21 cellular contexts compared by ENCODE assay signal in the genomic region with DNA sequence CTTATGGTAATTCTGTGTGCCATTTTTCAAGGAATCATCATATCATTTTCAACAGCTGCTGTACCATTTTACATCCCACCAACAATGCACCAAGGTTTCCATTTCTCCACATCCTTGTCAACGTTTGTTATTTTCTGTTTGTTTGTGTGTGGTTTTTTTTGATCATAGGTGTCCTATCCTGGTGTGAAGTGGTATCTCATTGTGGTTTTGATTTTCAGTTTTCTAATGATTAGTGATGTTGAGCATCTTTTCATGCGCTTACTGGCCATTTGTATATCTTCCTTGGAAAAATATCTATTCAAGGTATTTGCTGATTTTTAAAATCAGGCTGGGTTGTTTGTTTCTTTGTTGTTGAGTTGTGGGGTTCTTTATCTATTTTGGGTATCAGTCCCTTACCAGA. TPM values are rescaled to one million over a fixed set of nuclear protein-coding genes. Genes with fewer than 3 reads are reported as not detected.
DNase-seq lines count a peak whose midpoint lies in the region; ATAC-seq, FAIRE-seq and TF ChIP-seq lines count a peak whose summit lies in the region.
"Had no signal": no experiment of that assay in that cellular context is flagged by ENCODE, and none has a peak within 500 bp of the region (broad histone marks: within the 10 kb centered on the region; RNA-seq: fewer than 3 reads in every experiment).

No MANE protein-coding gene starts in this region.

- H3K36me3 ChIP-seq in GM23338 (ENCODE audit: insufficient read depth), result peaks cover 14% of the 10 kb centered on the region; the same call in 1 of the 2 replicates

- no peaks in the 10 kb centered on the region for H3K27me3 ChIP-seq in GM23338 (ENCODE audit: insufficient read depth)
- H3K27me3 ChIP-seq: BE2C had no signal

- CTCF ChIA-PET in activated CD8-positive, alpha-beta memory T cell treated with anti-CD3 and anti-CD28 coated beads, Interleukin-2, amount 10 ng/mL, durations not matched to agents 7 days and 5 days (lab: Charles Lee), result interaction anchor here (1.2 to 3.8 kb wide), 3 partner anchors 10 to 30 kb away, joined by 4 to 14 read pairs (median 4); partner anchors contain the start of gene CHD9
- CTCF ChIA-PET in activated B cell treated with CpG ODN at 0.5 μM for 24 hours (lab: Charles Lee), result interaction anchor here (1.5 kb wide), 1 partner anchor 15 kb away, joined by 3 read pairs; the partner anchor contains the start of gene CHD9

- FAIRE-seq in GM12891 (lab: Jason Lieb, UNC), result peak; percentile 41
- FAIRE-seq: RCC 7860 had no signal

- peaks cover 34% of the 10 kb centered on the region for H3K36me3 Mint-ChIP-seq in activated CD8-positive, alpha-beta memory T cell treated with anti-CD3 and anti-CD28 coated beads, Interleukin-2, amount 10 ng/mL, durations not matched to agents 7 days and 5 days
- H3K36me3 Mint-ChIP-seq in activated B cell treated with CpG ODN at 0.5 μM for 24 hours (ENCODE audit: low read depth) (peaks cover 22% of the 10 kb centered on the region), nephron (ENCODE audit: low read depth) (peaks cover 48% of the 10 kb centered on the region), GM23338 (ENCODE audit: low read depth) (peaks cover 34% of the 10 kb centered on the region)

- no peaks in the 10 kb centered on the region for H3K9me2 ChIP-seq in GM23338 (ENCODE audit: insufficient read depth)

- H3K4me1 ChIP-seq in GM23338 (ENCODE audit: insufficient read depth), result peaks cover 13% of the 10 kb centered on the region
- H3K4me1 ChIP-seq: HAP-1 had no signal

- no peak for ATAC-seq in activated CD8-positive, alpha-beta memory T cell treated with anti-CD3 and anti-CD28 coated beads, Interleukin-2, amount 10 ng/mL, durations not matched to agents 7 days and 5 days
- ATAC-seq in activated B cell treated with CpG ODN at 0.5 μM for 24 hours (ENCODE audit: low read depth) (no peak), GM23338 (no peak)
- ATAC-seq: Right ventricle myocardium inferior had no signal

- no peak overlapping the region for H3K4me2 ChIP-seq in GM23338

- H3F3A ChIP-seq in GM23338 (replicated peaks; ENCODE audit: low read depth), result no peaks in the 10 kb centered on the region

- no peaks in the 10 kb centered on the region for H3K27me3 Mint-ChIP-seq in activated CD8-positive, alpha-beta memory T cell treated with anti-CD3 and anti-CD28 coated beads, Interleukin-2, amount 10 ng/mL, durations not matched to agents 7 days and 5 days
- H3K27me3 Mint-ChIP-seq in activated B cell treated with CpG ODN at 0.5 μM for 24 hours, result no peaks in the 10 kb centered on the region
- no peaks in the 10 kb centered on the region for H3K27me3 Mint-ChIP-seq in nephron (ENCODE audit: low read depth)
- H3K27me3 Mint-ChIP-seq in GM23338 (ENCODE audit: insufficient read depth, low read depth, poor library complexity), result peaks cover 3% of the 10 kb centered on the region
- H3K27me3 Mint-ChIP-seq: CD4-positive, alpha-beta memory T cell had no signal

- H3K4me3 ChIP-seq in GM23338, result no peak overlapping the region
- H3K4me3 ChIP-seq: HAP-1 had no signal

- intact Hi-C loops in activated B cell treated with CpG ODN at 0.5 μM for 24 hours (cut with micrococcal nuclease), result no loop called here

- H3K4me3 Mint-ChIP-seq in activated CD8-positive, alpha-beta memory T cell treated with anti-CD3 and anti-CD28 coated beads, Interleukin-2, amount 10 ng/mL, durations not matched to agents 7 days and 5 days, result no peak overlapping the region
- H3K4me3 Mint-ChIP-seq in activated B cell treated with CpG ODN at 0.5 μM for 24 hours (no peak overlapping the region), nephron (no peak overlapping the region), GM23338 (no peak overlapping the region)

- POLR2A ChIA-PET in activated B cell treated with CpG ODN at 0.5 μM for 24 hours (lab: Charles Lee), result interaction anchor here (1.4 kb wide), 1 partner anchor 30 kb away, joined by 4 read pairs; no protein-coding TSS in a partner anchor

- peak overlapping the region; percentile 69 for H3K27ac Mint-ChIP-seq in activated CD8-positive, alpha-beta memory T cell treated with anti-CD3 and anti-CD28 coated beads, Interleukin-2, amount 10 ng/mL, durations not matched to agents 7 days and 5 days
- H3K27ac Mint-ChIP-seq in activated B cell treated with CpG ODN at 0.5 μM for 24 hours, result peak overlapping the region; percentile 63
- H3K27ac Mint-ChIP-seq in nephron, result peak overlapping the region in 2 of 3 experiments; percentile 82 to 99
- no peak overlapping the region for H3K27ac Mint-ChIP-seq in GM23338

- no peaks in the 10 kb centered on the region; the same call in 1 of the 2 replicates for H4K20me1 ChIP-seq in GM23338 (replicated peaks; ENCODE audit: insufficient read depth)

- H3K4me1 Mint-ChIP-seq in activated CD8-positive, alpha-beta memory T cell treated with anti-CD3 and anti-CD28 coated beads, Interleukin-2, amount 10 ng/mL, durations not matched to agents 7 days and 5 days, result peaks cover 51% of the 10 kb centered on the region
- H3K4me1 Mint-ChIP-seq in activated B cell treated with CpG ODN at 0.5 μM for 24 hours (peaks cover 85% of the 10 kb centered on the region), nephron (peaks cover 44% of the 10 kb centered on the region), GM23338 (peaks cover 25% of the 10 kb centered on the region)

- no peak overlapping the region for H3K27ac ChIP-seq in GM23338 (ENCODE audit: low read depth)
- H3K27ac ChIP-seq: HL-60 had no signal

- TF ChIP-seq CTCF in activated B cell treated with CpG ODN at 0.5 μM for 24 hours (IDR thresholded peaks at IDR 0.05), result no peak
- TF ChIP-seq CTCF in nephron (IDR thresholded peaks at IDR 0.05; ENCODE audit: unreplicated experiment in 3 of 3), result no peak
- TF ChIP-seq CTCF in GM23338 (conservative IDR thresholded peaks at IDR 0.05; ENCODE audit: low read depth in 2 of 2), result no peak

- H3K79me2 ChIP-seq in GM23338 (replicated peaks; ENCODE audit: insufficient read depth), result peaks cover 61% of the 10 kb centered on the region

- DNase-seq in activated CD8-positive, alpha-beta memory T cell treated with anti-CD3 and anti-CD28 coated beads, Interleukin-2, amount 10 ng/mL, durations not matched to agents 7 days and 5 days, result no peak
- no peak for DNase-seq in activated CD8-positive, alpha-beta memory T cell treated with anti-CD3 and anti-CD28 coated beads for 24 hours
- DNase-seq in GM12891 (ENCODE audit: insufficient read length, low spot score) (no peak), activated B cell treated with CpG ODN at 0.5 μM for 24 hours (no peak), Kasumi-1 (lab: John Stamatoyannopoulos, UW) (no peak), GM23338 (ENCODE audit: low spot score) (no peak), NCI-H510A treated with DMSO at 0.1 percent for 48 hours (lab: John Stamatoyannopoulos, UW) (no peak)
- DNase-seq: 8988T; BE2C; CD4-positive, alpha-beta memory T cell; DMS53; IMR-90; Karpas-422; NCI-H1092 treated with DMSO at 0.1 percent for 48 hours; NCI-H2081 treated with DMSO at 0.1 percent for 48 hours; NCI-H446 treated with DMSO at 0.1 percent for 48 hours had no signal

- no peak overlapping the region for H2AFZ ChIP-seq in GM23338

- TF ChIP-seq POLR2A in GM12891 (IDR thresholded peaks at IDR 0.05; ENCODE audit: low read depth, low read length), result no peak

- peaks cover 3% of the 10 kb centered on the region for H3K9me3 Mint-ChIP-seq in activated CD8-positive, alpha-beta memory T cell treated with anti-CD3 and anti-CD28 coated beads, Interleukin-2, amount 10 ng/mL, durations not matched to agents 7 days and 5 days (ENCODE audit: low read depth)
- peaks cover 5% of the 10 kb centered on the region for H3K9me3 Mint-ChIP-seq in activated B cell treated with CpG ODN at 0.5 μM for 24 hours
- peaks cover 7% of the 10 kb centered on the region for H3K9me3 Mint-ChIP-seq in nephron
- H3K9me3 Mint-ChIP-seq in GM23338, result peaks cover 21% of the 10 kb centered on the region

TF ChIP-seq in GM12891, 5 proteins besides CTCF, POLR2A, EP300 and RAD21:
- TF ChIP-seq POLR2AphosphoS5 (IDR thresholded peaks at IDR 0.05; ENCODE audit: low read depth, low read length) (no peak), POU2F2 (IDR thresholded peaks at IDR 0.05; ENCODE audit: low read depth, low read length) (no peak), TAF1 (IDR thresholded peaks at IDR 0.05; ENCODE audit: low read depth, low read length) (no peak), SPI1 (IDR thresholded peaks at IDR 0.05; ENCODE audit: low read depth, low read length) (no peak), PAX5 (IDR thresholded peaks at IDR 0.05; ENCODE audit: insufficient read depth, low read length, severe bottlenecking) (no peak)

TF ChIP-seq in GM23338, 12 proteins besides CTCF, POLR2A, EP300 and RAD21 (continues in another document):
- TF ChIP-seq EZH2 (IDR thresholded peaks at IDR 0.05; ENCODE audit: low read depth, unreplicated experiment), result no peak
- TF ChIP-seq STAT1 (IDR thresholded peaks at IDR 0.05; ENCODE audit: unreplicated experiment), result no peak
- TF ChIP-seq EZH2phosphoT487 (IDR thresholded peaks at IDR 0.05; ENCODE audit: unreplicated experiment), result no peak
- TF ChIP-seq POLR2AphosphoS5 (IDR thresholded peaks at IDR 0.05; ENCODE audit: low read depth), result no peak
- TF ChIP-seq NANOG (IDR thresholded peaks at IDR 0.05; ENCODE audit: borderline replicate concordance), result no peak

RNA-seq across cellular contexts. Expression of gene CHD9, which starts 15.0 kb away (rescaled TPM):
- 10 to 100 TPM; 23.7 to 32.7 TPM for total RNA-seq in activated CD8-positive, alpha-beta memory T cell treated with anti-CD3 and anti-CD28 coated beads, Interleukin-2, amount 10 ng/mL, durations not matched to agents 7 days and 5 days
- 26.8 TPM for polyA plus RNA-seq in GM12891 (2012; ENCODE audit: low read depth, missing spikeins)
- 65.0 and 67.4 TPM in 2 replicates for total RNA-seq in activated B cell treated with CpG ODN at 0.5 μM for 24 hours
- total RNA-seq in GM23338 (2014; rRNA removed; shearing (Covaris generic)), result 18.8 and 21.9 TPM in 2 replicates
- polyA plus RNA-seq in GM23338 (2016; fragmentation: Nextera tagmentation; extraction: Ambion mirVana), result 32.4 and 46.6 TPM in 2 replicates

RNA-seq across cellular contexts. Expression of gene CHD9NB, which starts 17.1 kb away (rescaled TPM):
- under 1 TPM; 0.52 to 0.79 TPM for total RNA-seq in activated CD8-positive, alpha-beta memory T cell treated with anti-CD3 and anti-CD28 coated beads, Interleukin-2, amount 10 ng/mL, durations not matched to agents 7 days and 5 days
- polyA plus RNA-seq in GM12891 (2012; ENCODE audit: low read depth, missing spikeins), result 1.2 TPM
- total RNA-seq in activated B cell treated with CpG ODN at 0.5 μM for 24 hours, result not detected in 2 replicates
- total RNA-seq in GM23338 (2014; rRNA removed; shearing (Covaris generic)), result 4.2 and 4.5 TPM in 2 replicates
- 1.5 and 1.7 TPM in 2 replicates for polyA plus RNA-seq in GM23338 (2016; fragmentation: Nextera tagmentation; extraction: Ambion mirVana)
- total RNA-seq: CD4-positive, alpha-beta memory T cell had no signal
- polyA plus RNA-seq: CD4-positive, alpha-beta memory T cell had no signal
